ENCODE assay signal across 9 cellular contexts in the genomic region with DNA sequence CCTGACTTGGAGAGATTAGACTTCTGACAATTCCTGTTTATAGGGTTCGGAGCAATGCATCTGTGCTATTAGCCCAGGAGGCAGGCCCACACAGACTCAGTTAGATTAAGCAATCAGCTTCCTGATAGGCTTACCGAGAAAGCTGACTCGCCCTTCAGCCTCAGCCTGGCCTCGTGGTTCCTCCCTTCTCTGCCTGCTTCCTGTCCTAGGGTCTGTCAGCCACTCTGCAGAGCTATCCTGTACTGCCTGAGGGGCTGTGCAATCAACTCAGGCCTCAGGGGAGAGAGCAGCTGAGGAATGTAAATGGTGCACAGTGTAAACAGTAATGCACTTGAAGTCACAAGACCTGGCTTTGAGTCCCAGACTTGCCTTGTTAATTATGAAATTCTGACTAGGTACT. TPM values are rescaled to one million over a fixed set of nuclear protein-coding genes. Genes with fewer than 3 reads are reported as not detected.
DNase-seq lines count a peak whose midpoint lies in the region; ATAC-seq, FAIRE-seq and TF ChIP-seq lines count a peak whose summit lies in the region.
"Had no signal": no experiment of that assay in that cellular context is flagged by ENCODE, and none has a peak within 500 bp of the region (broad histone marks: within the 10 kb centered on the region; RNA-seq: fewer than 3 reads in every experiment).

No MANE protein-coding gene starts in this region.

- H3K4me2 ChIP-seq in OCI-LY7 (ENCODE audit: low read length) = no peak overlapping the region

- H3K9me2 ChIP-seq in OCI-LY7 (ENCODE audit: insufficient read depth, low read length) = no peaks in the 10 kb centered on the region

- BruUV-seq in OCI-LY7 (replicated peaks; lab: Mats Ljungman, UMichigan) = no TSS peak

- no peak for TF ChIP-seq CTCF in left ventricle myocardium inferior (IDR thresholded peaks at IDR 0.05; ENCODE audit: borderline replicate concordance)
- no peak for TF ChIP-seq CTCF in OCI-LY7 (conservative IDR thresholded peaks at IDR 0.05; ENCODE audit: low read length)

- CTCF ChIA-PET in OCI-LY7 (lab: Charles Lee; ENCODE audit: unreplicated experiment) = no interaction called here

- H3K4me1 ChIP-seq in left ventricle myocardium inferior (no peaks in the 10 kb centered on the region), OCI-LY7 (ENCODE audit: insufficient read depth, low read length, poor library complexity, severe bottlenecking) (no peaks in the 10 kb centered on the region)

- H3K27me3 ChIP-seq in left ventricle myocardium inferior (ENCODE audit: low read depth) = peaks cover 16% of the 10 kb centered on the region

- TF ChIP-seq POLR2A in H54 (IDR thresholded peaks at IDR 0.05; ENCODE audit: low read depth, low read length) = no peak

- H3K79me2 ChIP-seq in OCI-LY7 (ENCODE audit: insufficient read depth, low read depth, low read length) = no peaks in the 10 kb centered on the region

- no peaks in the 10 kb centered on the region for H3K9me3 ChIP-seq in left ventricle myocardium inferior (replicated peaks)
- H3K9me3 ChIP-seq in OCI-LY7 (ENCODE audit: low read length) = no peaks in the 10 kb centered on the region

- intact Hi-C loops in Right ventricle myocardium inferior (cut with DNase I) = no loop called here
- intact Hi-C loops in left ventricle myocardium inferior (cut with micrococcal nuclease) = no loop called here
- intact Hi-C loops in OCI-LY7 (cut with micrococcal nuclease; ENCODE audit: unreplicated experiment) = no loop called here

- ATAC-seq in Right ventricle myocardium inferior (peak; percentile 76), HG02884 (IDR thresholded peaks at IDR 0.05; ENCODE audit: unreplicated experiment) (no peak)

- FAIRE-seq in H54 (lab: Jason Lieb, UNC) = no peak

- POLR2A ChIA-PET in OCI-LY7 (lab: Charles Lee) = no interaction called here

- peak; percentile 63 for DNase-seq in Right ventricle myocardium inferior (ENCODE audit: missing footprints)
- DNase-seq in left ventricle myocardium inferior = no peak
- peak; percentile 13 for DNase-seq in OCI-LY7 (ENCODE audit: low spot score)
- DNase-seq in fibroblast of the conjunctiva (ENCODE audit: low read depth) = peak; percentile 9
- DNase-seq in renal cortical epithelial cell (ENCODE audit: low read depth) = peak; percentile 73
- no peak for DNase-seq in H54 (ENCODE audit: insufficient read length, low spot score)
- DNase-seq in activated CD4-positive, alpha-beta T cell treated with anti-CD3 and anti-CD28 coated beads, Interleukin-2, amount 50 U/mL, for 1 hour = no peak
- DNase-seq: activated B cell treated with CpG ODN at 0.5 μM for 24 hours had no signal

- no peak overlapping the region for H3K4me3 ChIP-seq in left ventricle myocardium inferior
- no peak overlapping the region for H3K4me3 ChIP-seq in OCI-LY7 (ENCODE audit: low read depth, low read length, poor library complexity, severe bottlenecking)

- no peaks in the 10 kb centered on the region for H4K20me1 ChIP-seq in OCI-LY7 (ENCODE audit: insufficient read depth, low read length)

- H3K27ac ChIP-seq in left ventricle myocardium inferior (replicated peaks) = no peak overlapping the region
- no peak overlapping the region for H3K27ac ChIP-seq in OCI-LY7 (ENCODE audit: low read depth, low read length, poor library complexity, severe bottlenecking)

- peak overlapping the region; percentile 39; the same call in 1 of the 2 replicates for H2AFZ ChIP-seq in OCI-LY7 (ENCODE audit: low read length)

- no peaks in the 10 kb centered on the region for H3K36me3 ChIP-seq in left ventricle myocardium inferior
- H3K36me3 ChIP-seq in OCI-LY7 (ENCODE audit: insufficient read depth, low read length) = no peaks in the 10 kb centered on the region

RNA-seq across cellular contexts. Expression of gene HTR2A, which starts 30.7 kb away (rescaled TPM):
- not detected for total RNA-seq in Right ventricle myocardium inferior
- total RNA-seq in left ventricle myocardium inferior = 0.11 TPM
- total RNA-seq in OCI-LY7 (2014; rRNA removed; shearing (Covaris generic)) = not detected in 2 replicates
- not detected in 2 replicates for total RNA-seq in OCI-LY7 (2022)
- total RNA-seq in renal cortical epithelial cell = not detected in 2 replicates
- total RNA-seq: activated B cell treated with CpG ODN at 0.5 μM for 24 hours had no signal

Comparison
In these comparisons a context has a peak if more than half of its experiments do, and no peak if none do; other contexts are left out.
1. DNase-seq: peak in Right ventricle myocardium inferior (single experiment), OCI-LY7 (single experiment), fibroblast of the conjunctiva (single experiment) and renal cortical epithelial cell (single experiment); none in left ventricle myocardium inferior (single experiment), H54 (single experiment) and activated CD4-positive, alpha-beta T cell treated with anti-CD3 and anti-CD28 coated beads, Interleukin-2, amount 50 U/mL, for 1 hour (single experiment).